ENCODE assay signal across 1 cellular context in the genomic region with DNA sequence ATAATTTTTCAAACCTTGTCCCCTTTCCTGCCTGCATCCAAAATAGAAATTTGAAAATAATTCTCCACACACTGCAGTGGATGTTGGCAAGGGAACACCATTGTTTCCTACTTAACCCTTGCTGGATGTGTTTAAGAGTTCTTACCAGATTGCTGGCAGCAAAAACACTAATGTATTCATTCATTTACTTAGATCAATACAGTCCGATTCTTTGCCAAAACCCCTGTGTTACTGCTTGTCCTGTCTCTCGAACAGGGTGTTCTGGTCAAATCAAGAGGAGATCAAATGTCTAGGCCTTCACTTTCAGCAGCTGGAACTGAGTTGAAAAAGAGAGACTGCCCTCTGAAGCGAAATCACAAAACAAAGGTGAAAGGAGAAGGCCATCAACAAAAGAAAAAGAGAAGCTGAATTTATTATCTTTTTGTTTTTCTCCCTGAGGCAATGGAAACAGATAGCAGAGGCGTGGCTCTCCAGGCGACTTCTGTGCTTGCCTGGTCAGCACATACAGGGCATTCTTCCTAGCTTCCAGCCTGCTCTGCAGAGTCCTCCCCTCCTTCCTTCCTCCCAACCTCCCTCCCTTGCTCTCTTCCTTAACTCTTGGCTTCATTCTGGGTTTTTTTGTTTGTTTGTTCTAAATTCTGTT.
TF ChIP-seq lines count a peak whose summit lies in the region.

No MANE protein-coding gene starts in this region.

TF ChIP-seq in H1, 55 proteins besides CTCF, POLR2A, EP300 and RAD21:
- TF ChIP-seq CBX5 (IDR thresholded peaks at IDR 0.05; ENCODE audit: low read depth, low read length) (no peak), SIRT6 (IDR thresholded peaks at IDR 0.05; ENCODE audit: low read length) (no peak), TAF1 (IDR thresholded peaks at IDR 0.05; ENCODE audit: low read depth, low read length) (no peak), GABPA (IDR thresholded peaks at IDR 0.05; ENCODE audit: borderline replicate concordance, insufficient read depth, low read length) (no peak), JUND (IDR thresholded peaks at IDR 0.05; ENCODE audit: low read length) (no peak), POLR2AphosphoS5 (IDR thresholded peaks at IDR 0.05; ENCODE audit: low read depth, low read length) (no peak), YY1 (IDR thresholded peaks at IDR 0.05; ENCODE audit: low read depth, low read length) (no peak), CHD1 (IDR thresholded peaks at IDR 0.05; ENCODE audit: low read depth, low read length) (no peak), KDM1A (IDR thresholded peaks at IDR 0.05; ENCODE audit: borderline replicate concordance, low read length) (no peak), NRF1 (IDR thresholded peaks at IDR 0.05; ENCODE audit: low read depth, low read length) (no peak), GTF2F1 (IDR thresholded peaks at IDR 0.05; ENCODE audit: borderline replicate concordance, low read depth, low read length) (no peak), FOSL1 (IDR thresholded peaks at IDR 0.05; ENCODE audit: insufficient read depth, low read depth, low read length) (no peak)
